16 cellular contexts compared by ENCODE assay signal in the genomic region with DNA sequence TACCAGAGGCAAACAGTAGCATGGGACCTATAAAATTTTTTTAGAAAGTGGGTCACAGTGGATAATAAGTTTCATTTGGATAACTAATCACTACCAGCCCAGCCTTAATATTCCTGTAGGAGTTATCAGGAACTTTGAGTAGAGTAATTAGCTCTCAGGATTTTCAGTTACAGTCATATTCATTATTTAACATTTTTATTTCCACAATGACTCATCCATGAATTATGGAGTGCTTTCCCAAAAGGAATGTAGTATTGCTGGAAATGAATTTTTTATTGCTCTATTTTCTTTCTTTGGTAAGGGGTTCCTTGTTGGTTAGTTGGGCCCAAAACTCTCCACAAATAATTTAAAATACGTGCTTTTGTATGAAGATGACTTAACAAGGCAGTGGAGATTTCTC. TPM values are rescaled to one million over a fixed set of nuclear protein-coding genes. Genes with fewer than 3 reads are reported as not detected.
DNase-seq lines count a peak whose midpoint lies in the region; ATAC-seq and TF ChIP-seq lines count a peak whose summit lies in the region.
"Had no signal": no experiment of that assay in that cellular context is flagged by ENCODE, and none has a peak within 500 bp of the region (broad histone marks: within the 10 kb centered on the region; RNA-seq: fewer than 3 reads in every experiment).

No MANE protein-coding gene starts in this region.

- peaks cover 11% of the 10 kb centered on the region for H3K36me3 Mint-ChIP-seq in MCF 10A (ENCODE audit: insufficient read depth, unreplicated experiment)
- peaks cover 8 to 23% of the 10 kb centered on the region in 2 donors for H3K36me3 Mint-ChIP-seq in stimulated activated naive B cell treated with anti-CD40 and anti-IgM and Interleukin-4, amounts not matched to agents 10 μg/mL and 1 μg/mL and 100 μg/mL, for 72 hours

- no peaks in the 10 kb centered on the region for H3K27me3 Mint-ChIP-seq in MCF 10A (ENCODE audit: insufficient read depth, unreplicated experiment)
- no peaks in the 10 kb centered on the region for H3K27me3 Mint-ChIP-seq in stimulated activated naive B cell treated with anti-CD40 and anti-IgM and Interleukin-4, amounts not matched to agents 10 μg/mL and 1 μg/mL and 100 μg/mL, for 72 hours

- peaks cover 19% of the 10 kb centered on the region for H3K4me1 Mint-ChIP-seq in MCF 10A (ENCODE audit: insufficient read depth, unreplicated experiment)
- H3K4me1 Mint-ChIP-seq in stimulated activated naive B cell treated with anti-CD40 and anti-IgM and Interleukin-4, amounts not matched to agents 10 μg/mL and 1 μg/mL and 100 μg/mL, for 72 hours = peaks cover 9 to 11% of the 10 kb centered on the region in 2 donors
- H3K4me1 Mint-ChIP-seq: neural crest cell had no signal

- H3K27ac Mint-ChIP-seq in MCF 10A (ENCODE audit: low read depth, unreplicated experiment) = peak overlapping the region; percentile 66
- no peak overlapping the region for H3K27ac Mint-ChIP-seq in stimulated activated naive B cell treated with anti-CD40 and anti-IgM and Interleukin-4, amounts not matched to agents 10 μg/mL and 1 μg/mL and 100 μg/mL, for 72 hours

- TF ChIP-seq CTCF in MCF 10A (IDR thresholded peaks at IDR 0.05; ENCODE audit: unreplicated experiment) (no peak), breast epithelium (IDR thresholded peaks at IDR 0.05) (no peak), fibroblast of villous mesenchyme (IDR thresholded peaks at IDR 0.05; ENCODE audit: insufficient read depth, low read depth, low read length) (no peak)

- peaks cover 0 to 6% of the 10 kb centered on the region in 2 donors for H3K4me1 ChIP-seq in breast epithelium

- intact Hi-C loops in MCF 10A (cut with micrococcal nuclease) (no loop called here), breast epithelium (cut with DNase I; ENCODE audit: low total_unique reads) (no loop called here)

- ATAC-seq in SK-N-SH treated with all-trans-retinoic acid at 6 μM for 48 hours (peak; percentile 73), HG03460 (IDR thresholded peaks at IDR 0.05; ENCODE audit: unreplicated experiment) (no peak)
- no peak for ATAC-seq in stimulated activated naive B cell treated with anti-CD40 and anti-IgM and Interleukin-4, amounts not matched to agents 10 μg/mL and 1 μg/mL and 100 μg/mL, for 72 hours (replicated peaks)

- peak; percentile 9 for DNase-seq in MCF 10A (ENCODE audit: unreplicated experiment)
- no peak for DNase-seq in breast epithelium (ENCODE audit: low spot score in 2 of 2)
- peak; percentile 43 for DNase-seq in fibroblast of villous mesenchyme (ENCODE audit: low read depth)
- no peak for DNase-seq in T-helper 9 cell
- DNase-seq in C1 segment of cervical spinal cord (lab: John Stamatoyannopoulos, UW) = no peak
- no peak for DNase-seq in stimulated activated naive B cell treated with anti-CD40 and anti-IgM and Interleukin-4, amounts not matched to agents 10 μg/mL and 1 μg/mL and 100 μg/mL, for 72 hours
- DNase-seq: 8988T; activated CD4-positive, CD25-positive, alpha-beta regulatory T cell treated with anti-CD3 and anti-CD28 coated beads, Interleukin-2, amount 50 U/mL, for 72 hours; DMS79; effector memory CD4-positive, alpha-beta T cell; MV-4-11; small intestine; thyroid gland had no signal

- no peak overlapping the region for H3K27ac ChIP-seq in breast epithelium
- H3K27ac ChIP-seq: thyroid gland had no signal

- H3K4me3 Mint-ChIP-seq in MCF 10A (ENCODE audit: unreplicated experiment) = no peak overlapping the region
- H3K4me3 Mint-ChIP-seq in stimulated activated naive B cell treated with anti-CD40 and anti-IgM and Interleukin-4, amounts not matched to agents 10 μg/mL and 1 μg/mL and 100 μg/mL, for 72 hours = no peak overlapping the region
- H3K4me3 Mint-ChIP-seq: neural crest cell had no signal

- no peaks in the 10 kb centered on the region for H3K27me3 ChIP-seq in breast epithelium
- H3K27me3 ChIP-seq: thyroid gland had no signal

- CTCF ChIA-PET in MCF 10A (lab: Yijun Ruan, JAX) = interaction anchor here (1.0 kb wide), 1 partner anchor 12 kb away, joined by 3 read pairs; no protein-coding TSS in a partner anchor

- no TSS peak for BruUV-seq in MCF 10A (replicated peaks; lab: Mats Ljungman, UMichigan)

- H3K4me3 ChIP-seq in breast epithelium (no peak overlapping the region), fibroblast of villous mesenchyme (ENCODE audit: low read depth, low read length) (no peak overlapping the region)
- H3K4me3 ChIP-seq: thyroid gland had no signal

- no peaks in the 10 kb centered on the region for H3K36me3 ChIP-seq in breast epithelium
- H3K36me3 ChIP-seq: thyroid gland had no signal

- POLR2A ChIA-PET in MCF 10A (lab: Yijun Ruan, JAX) = no interaction called here

- TF ChIP-seq POLR2A in breast epithelium (IDR thresholded peaks at IDR 0.05) = no peak

- H3K9me3 Mint-ChIP-seq in MCF 10A (ENCODE audit: unreplicated experiment) = no peaks in the 10 kb centered on the region
- H3K9me3 Mint-ChIP-seq in stimulated activated naive B cell treated with anti-CD40 and anti-IgM and Interleukin-4, amounts not matched to agents 10 μg/mL and 1 μg/mL and 100 μg/mL, for 72 hours = peaks cover 0 to 2% of the 10 kb centered on the region in 2 donors

- no peaks in the 10 kb centered on the region for H3K9me3 ChIP-seq in breast epithelium
- H3K9me3 ChIP-seq: thyroid gland had no signal

TF ChIP-seq in SK-N-SH treated with all-trans-retinoic acid at 6 μM for 48 hours, 23 proteins besides CTCF, POLR2A, EP300 and RAD21:
- TF ChIP-seq ISL1 (CRISPR knock-in tag; IDR thresholded peaks at IDR 0.05) (peak; percentile 69), GLIS3 (CRISPR knock-in tag; IDR thresholded peaks at IDR 0.05) (no peak)
- TF ChIP-seq, protein P1, sequence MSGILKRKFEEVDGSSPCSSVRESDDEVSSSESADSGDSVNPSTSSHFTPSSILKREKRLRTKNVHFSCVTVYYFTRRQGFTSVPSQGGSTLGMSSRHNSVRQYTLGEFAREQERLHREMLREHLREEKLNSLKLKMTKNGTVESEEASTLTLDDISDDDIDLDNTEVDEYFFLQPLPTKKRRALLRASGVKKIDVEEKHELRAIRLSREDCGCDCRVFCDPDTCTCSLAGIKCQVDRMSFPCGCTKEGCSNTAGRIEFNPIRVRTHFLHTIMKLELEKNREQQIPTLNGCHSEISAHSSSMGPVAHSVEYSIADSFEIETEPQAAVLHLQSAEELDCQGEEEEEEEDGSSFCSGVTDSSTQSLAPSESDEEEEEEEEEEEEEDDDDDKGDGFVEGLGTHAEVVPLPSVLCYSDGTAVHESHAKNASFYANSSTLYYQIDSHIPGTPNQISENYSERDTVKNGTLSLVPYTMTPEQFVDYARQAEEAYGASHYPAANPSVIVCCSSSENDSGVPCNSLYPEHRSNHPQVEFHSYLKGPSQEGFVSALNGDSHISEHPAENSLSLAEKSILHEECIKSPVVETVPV (CRISPR knock-in tag; IDR thresholded peaks at IDR 0.05) = no peak

RNA-seq across cellular contexts. Expression of gene ERC1, which starts 53.7 kb away (rescaled TPM):
- total RNA-seq in MCF 10A (2022) (55.1 and 86.8 TPM in 2 replicates), breast epithelium (10 to 100 TPM; 47.4 to 63.4 (median 52.8) TPM), fibroblast of villous mesenchyme (41.9 and 49.7 TPM in 2 replicates)

Comparison
In these comparisons a context has a peak if more than half of its experiments do, and no peak if none do; other contexts are left out.
1. DNase-seq: peak in MCF 10A (single experiment) and fibroblast of villous mesenchyme (single experiment); none in breast epithelium (0 of 2), T-helper 9 cell (single experiment), C1 segment of cervical spinal cord (0 of 14) and stimulated activated naive B cell treated with anti-CD40 and anti-IgM and Interleukin-4, amounts not matched to agents 10 μg/mL and 1 μg/mL and 100 μg/mL, for 72 hours (single experiment).